26 cellular contexts compared by ENCODE assay signal in the genomic region with DNA sequence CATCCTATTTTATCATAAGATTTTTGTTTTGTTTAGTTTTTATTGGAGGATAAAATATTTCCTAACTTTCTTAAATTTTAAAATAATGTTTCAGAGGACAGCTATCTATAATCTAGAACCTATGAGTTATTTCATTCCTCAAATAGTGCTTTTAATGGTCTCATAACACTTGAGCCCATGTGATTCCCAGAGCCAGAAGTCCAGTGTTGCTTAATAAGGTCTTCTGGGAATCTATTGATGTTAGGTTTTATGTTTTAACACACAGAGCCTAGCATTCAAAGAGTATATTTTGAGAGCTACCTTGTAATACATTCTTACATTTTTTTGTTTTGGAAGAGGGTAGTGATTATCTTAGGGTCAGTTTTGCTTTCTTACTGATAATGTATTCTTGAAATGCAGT.
"Had no signal": no experiment of that assay in that cellular context is flagged by ENCODE, and none has a peak within 500 bp of the region (broad histone marks: within the 10 kb centered on the region; RNA-seq: fewer than 3 reads in every experiment).

No MANE protein-coding gene starts in this region.

- H3K4me3 Mint-ChIP-seq: activated CD4-positive, alpha-beta memory T cell treated with anti-CD3 and anti-CD28 coated beads for 36 hours; activated CD4-positive, alpha-beta T cell treated with anti-CD3 and anti-CD28 coated beads, Interleukin-2, amount 10 ng/mL, durations not matched to agents 7 days and 5 days; activated naive CD4-positive, alpha-beta T cell treated with anti-CD3 and anti-CD28 coated beads for 36 hours; activated naive CD8-positive, alpha-beta T cell; activated T-helper 17 cell treated with anti-CD3 and anti-CD28 coated beads, Interleukin-2, amount 50 U/mL, for 72 hours had no signal

- H3K4me3 ChIP-seq: SK-N-MC had no signal

- H3K36me3 ChIP-seq: brain microvascular endothelial cell had no signal

- H3K27me3 Mint-ChIP-seq: activated CD4-positive, alpha-beta memory T cell treated with anti-CD3 and anti-CD28 coated beads for 36 hours; activated CD4-positive, alpha-beta T cell treated with anti-CD3 and anti-CD28 coated beads, Interleukin-2, amount 10 ng/mL, durations not matched to agents 7 days and 5 days; activated naive CD8-positive, alpha-beta T cell; activated T-helper 17 cell treated with anti-CD3 and anti-CD28 coated beads, Interleukin-2, amount 50 U/mL, for 72 hours had no signal

- H3K4me1 Mint-ChIP-seq: activated CD4-positive, alpha-beta T cell treated with anti-CD3 and anti-CD28 coated beads, Interleukin-2, amount 10 ng/mL, durations not matched to agents 7 days and 5 days; activated T-helper 17 cell treated with anti-CD3 and anti-CD28 coated beads, Interleukin-2, amount 50 U/mL, for 72 hours had no signal

- DNase-seq: activated CD4-positive, alpha-beta memory T cell treated with anti-CD3 and anti-CD28 coated beads for 36 hours; activated CD4-positive, alpha-beta T cell treated with anti-CD3 and anti-CD28 coated beads, Interleukin-2, amount 10 ng/mL, durations not matched to agents 7 days and 5 days; activated CD4-positive, CD25-positive, alpha-beta regulatory T cell; activated gamma-delta T cell; activated naive CD4-positive, alpha-beta T cell treated with anti-CD3 and anti-CD28 coated beads for 36 hours; activated T-cell treated with anti-CD3 and anti-CD28 coated beads for 4 hours; activated T-cell treated with anti-CD3 and anti-CD28 coated beads, Interleukin-2, amount 50 U/mL, for 48 hours; brain microvascular endothelial cell; IMR-90; KBM-7; NCI-H1092; NCI-H1417; NCI-H2029; NCI-H2107; NCI-H2171 treated with DMSO at 0.1 percent for 48 hours; NCI-H226; NCI-H526; NCI-H82; RPMI8226; T-helper 1 cell had no signal

- H3K27me3 ChIP-seq: brain microvascular endothelial cell had no signal

- H3K9me3 Mint-ChIP-seq: activated CD4-positive, alpha-beta memory T cell treated with anti-CD3 and anti-CD28 coated beads for 36 hours; activated CD4-positive, alpha-beta T cell treated with anti-CD3 and anti-CD28 coated beads, Interleukin-2, amount 10 ng/mL, durations not matched to agents 7 days and 5 days; activated naive CD4-positive, alpha-beta T cell treated with anti-CD3 and anti-CD28 coated beads for 36 hours had no signal

- H3K36me3 Mint-ChIP-seq: activated CD4-positive, alpha-beta memory T cell treated with anti-CD3 and anti-CD28 coated beads for 36 hours; activated naive CD8-positive, alpha-beta T cell had no signal

- H3K27ac Mint-ChIP-seq: activated CD4-positive, alpha-beta memory T cell treated with anti-CD3 and anti-CD28 coated beads for 36 hours; activated CD4-positive, alpha-beta T cell treated with anti-CD3 and anti-CD28 coated beads, Interleukin-2, amount 10 ng/mL, durations not matched to agents 7 days and 5 days; activated naive CD4-positive, alpha-beta T cell treated with anti-CD3 and anti-CD28 coated beads for 36 hours; activated naive CD8-positive, alpha-beta T cell; activated T-helper 17 cell treated with anti-CD3 and anti-CD28 coated beads, Interleukin-2, amount 50 U/mL, for 72 hours had no signal

- H3K27ac ChIP-seq: brain microvascular endothelial cell, SK-N-MC, VCaP had no signal

- ATAC-seq: activated T-helper 17 cell treated with anti-CD3 and anti-CD28 coated beads, Interleukin-2, amount 50 U/mL, for 72 hours; Panc1; Right ventricle myocardium inferior had no signal
